Comparison of ENCODE assay signal across 8 cellular contexts in the genomic region with DNA sequence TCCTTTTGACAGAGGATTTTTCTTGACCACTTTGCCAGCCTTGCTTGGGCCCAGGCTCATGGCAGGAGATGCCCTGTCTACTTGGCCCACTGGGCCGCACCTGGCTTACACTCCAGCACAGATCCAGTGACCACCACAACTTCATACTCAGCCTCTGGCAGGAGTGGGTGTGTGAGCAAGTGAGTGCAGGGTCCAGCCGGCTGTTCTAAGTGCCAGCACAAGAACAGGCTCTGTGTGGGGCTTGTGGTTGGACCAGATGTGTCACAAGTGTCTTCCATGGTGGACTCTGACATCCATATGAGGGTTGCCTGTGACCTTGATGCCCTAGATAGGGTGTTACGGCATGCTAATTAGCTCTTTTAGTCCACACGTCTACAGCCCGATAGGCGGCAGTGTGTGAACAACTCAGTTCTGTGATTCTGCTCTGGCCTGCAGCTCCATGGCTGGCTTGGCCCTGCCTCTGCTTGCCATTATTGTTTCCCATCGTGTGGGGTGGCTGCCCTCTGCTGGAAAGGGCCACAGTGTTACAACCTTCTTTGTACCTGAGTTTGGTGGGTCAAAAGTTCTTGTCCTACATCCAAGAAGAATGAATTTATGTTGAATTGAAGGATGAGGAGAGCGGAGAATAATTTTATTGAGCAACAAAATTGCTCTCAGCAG.
A peak's percentile ranks its signal among the peaks of the same experiment; 100 is the strongest.
DNase-seq lines count a peak whose midpoint lies in the region; ATAC-seq, FAIRE-seq and TF ChIP-seq lines count a peak whose summit lies in the region.

No MANE protein-coding gene starts in this region.

- H3K9me2 ChIP-seq in MM.1S (replicated peaks; ENCODE audit: insufficient read depth, low read length): no peaks in the 10 kb centered on the region

- H3K4me3 ChIP-seq in MM.1S (ENCODE audit: low read length) (no peak overlapping the region), stomach (no peak overlapping the region), sigmoid colon (no peak overlapping the region)

- TF ChIP-seq EP300 in stomach (IDR thresholded peaks at IDR 0.05) (no peak), sigmoid colon (IDR thresholded peaks at IDR 0.05) (no peak)

- peak; percentile 76 for ATAC-seq in HG02610 (IDR thresholded peaks at IDR 0.05; ENCODE audit: unreplicated experiment)

- no peak overlapping the region for H3K9ac ChIP-seq in MM.1S (ENCODE audit: low read length)

- H3F3A ChIP-seq in MM.1S (ENCODE audit: insufficient read depth, low read length): no peaks in the 10 kb centered on the region

- peak overlapping the region; percentile 12; the same call in 1 of the 2 replicates for H2AFZ ChIP-seq in MM.1S (ENCODE audit: low read length)

- DNase-seq in AG08395 (ENCODE audit: low spot score) (peak; percentile 3), GM12892 (ENCODE audit: insufficient read length) (peak; percentile 5), MM.1S (peak; percentile 87), iPS DF 4.7 (ENCODE audit: extremely low read depth, low spot score) (peak; percentile 68), stomach (peak; percentile 63), sigmoid colon (no peak)
- peak; percentile 24 to 42 for DNase-seq in activated CD4-positive, alpha-beta T cell treated with anti-CD3 and anti-CD28 coated beads, Interleukin-2, amount 50 U/mL, for 48 hours

- H3K36me3 ChIP-seq in MM.1S (replicated peaks; ENCODE audit: insufficient read depth, low read length) (no peaks in the 10 kb centered on the region), stomach (no peaks in the 10 kb centered on the region), sigmoid colon (no peaks in the 10 kb centered on the region)

- H4K20me1 ChIP-seq in MM.1S (ENCODE audit: insufficient read depth, low read length): no peaks in the 10 kb centered on the region

- H3K4me2 ChIP-seq in MM.1S (ENCODE audit: low read depth, low read length): no peak overlapping the region

- H3K79me2 ChIP-seq in MM.1S (ENCODE audit: low read length): no peaks in the 10 kb centered on the region

- no peaks in the 10 kb centered on the region for H3K4me1 ChIP-seq in MM.1S (ENCODE audit: low read length)
- peaks cover 0 to 7% (median 2%) of the 10 kb centered on the region in 4 donors for H3K4me1 ChIP-seq in stomach
- H3K4me1 ChIP-seq in sigmoid colon: peaks cover 0 to 20% (median 14%) of the 10 kb centered on the region in 4 donors

- H3K27ac ChIP-seq in MM.1S (ENCODE audit: low read length) (no peak overlapping the region), stomach (no peak overlapping the region), sigmoid colon (no peak overlapping the region)

- H3K9me3 ChIP-seq in MM.1S (replicated peaks; ENCODE audit: insufficient read depth, low read length) (no peaks in the 10 kb centered on the region), stomach (no peaks in the 10 kb centered on the region), sigmoid colon (no peaks in the 10 kb centered on the region)

- intact Hi-C loops in stomach (cut with DNase I; ENCODE audit: low total_unique reads) (no loop called here), sigmoid colon (cut with DNase I) (loop anchor here (2.0 to 10.0 kb wide), 2 partner anchors 509 to 1139 kb away; no protein-coding TSS in a partner anchor)

- peak; percentile 80 for FAIRE-seq in GM12892 (lab: Jason Lieb, UNC)

- no peaks in the 10 kb centered on the region for H3K27me3 ChIP-seq in MM.1S (replicated peaks; ENCODE audit: insufficient read depth, low read length)
- H3K27me3 ChIP-seq in stomach: no peaks in the 10 kb centered on the region
- no peaks in the 10 kb centered on the region for H3K27me3 ChIP-seq in sigmoid colon

- TF ChIP-seq POLR2A in GM12892 (IDR thresholded peaks at IDR 0.05; ENCODE audit: low read depth, low read length) (no peak), stomach (IDR thresholded peaks at IDR 0.05) (no peak), sigmoid colon (IDR thresholded peaks at IDR 0.05) (no peak)

- WGBS in stomach, 5 donors: 50 to 73% (median 65%) methylated on average over 7 to 8 of the region's 8 CpGs
- WGBS in sigmoid colon, 2 donors: 49 to 66% methylated on average over 8 of the region's 8 CpGs

- TF ChIP-seq CTCF in MM.1S (IDR thresholded peaks at IDR 0.05; ENCODE audit: low read length) (peak; percentile 90), stomach (IDR thresholded peaks at IDR 0.05) (peak in 4 of 7 experiments; percentile 12 to 26 (median 18)), sigmoid colon (IDR thresholded peaks at IDR 0.05) (peak in 2 of 4 experiments; percentile 10 to 29)
